In the genomic region with DNA sequence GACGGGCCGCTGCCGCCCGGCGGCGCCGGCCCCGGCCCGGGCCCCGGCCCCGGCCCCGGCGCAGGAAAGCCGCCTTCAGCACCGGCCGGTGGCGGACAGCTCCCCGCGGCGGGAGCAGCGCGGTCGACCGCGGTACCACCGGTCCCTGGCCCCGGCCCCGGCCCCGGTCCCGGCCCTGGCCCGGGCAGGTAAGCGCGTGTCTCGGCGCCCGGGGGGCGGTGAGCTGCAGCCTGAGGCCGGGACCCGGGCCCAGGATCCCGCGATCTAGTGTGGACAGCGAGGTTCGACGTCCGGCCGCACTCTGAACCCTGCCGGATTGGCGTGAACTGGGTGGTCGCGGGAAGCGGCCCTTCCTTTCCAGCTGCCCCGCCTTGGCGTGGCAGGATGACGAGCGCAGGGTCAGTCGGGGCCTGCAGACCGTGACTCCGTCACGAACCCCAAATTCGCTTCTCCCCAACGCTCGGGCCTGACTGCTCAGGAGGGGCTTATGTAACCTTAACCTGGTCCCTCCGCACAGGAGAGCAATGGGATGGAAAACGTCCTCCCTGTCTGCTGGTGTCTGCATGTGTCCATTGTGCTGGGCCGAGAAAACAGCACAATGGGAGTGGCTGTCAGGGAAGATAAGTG, we compare ENCODE assay signal across 8 cellular contexts. TPM values are rescaled to one million over a fixed set of nuclear protein-coding genes. Genes with fewer than 3 reads are reported as not detected.
DNase-seq lines count a peak whose midpoint lies in the region; ATAC-seq and TF ChIP-seq lines count a peak whose summit lies in the region.

No MANE protein-coding gene starts in this region.

- intact Hi-C loops in Right ventricle myocardium inferior (cut with DNase I), result loop anchor here (5.0 kb wide), 1 partner anchor 93 kb away; no protein-coding TSS in a partner anchor
- intact Hi-C loops in cardiac septum (cut with DNase I), result no loop called here
- intact Hi-C loops in mucosa of descending colon (cut with DNase I, micrococcal nuclease), result no loop called here
- intact Hi-C loops in stomach (cut with DNase I; ENCODE audit: low total_unique reads), result no loop called here

- no peak for TF ChIP-seq POLR2A in stomach (IDR thresholded peaks at IDR 0.05)

- peak; percentile 62 for ATAC-seq in Right ventricle myocardium inferior
- ATAC-seq in HG03196 (IDR thresholded peaks at IDR 0.05; ENCODE audit: unreplicated experiment), result peak; percentile 38
- peak; percentile 89 for ATAC-seq in mucosa of descending colon

- H3K9me3 ChIP-seq in duodenal mucosa (ENCODE audit: control insufficient read depth in 1 of 2, low read length in 2 of 2), result no peaks in the 10 kb centered on the region
- H3K9me3 ChIP-seq in mucosa of descending colon, result no peaks in the 10 kb centered on the region
- H3K9me3 ChIP-seq in stomach, result no peaks in the 10 kb centered on the region

- DNase-seq in Right ventricle myocardium inferior (ENCODE audit: missing footprints) (no peak), cardiac septum (ENCODE audit: low spot score) (no peak), UCSD-AML1 (lab: John Stamatoyannopoulos, UW; ENCODE audit: unreplicated experiment) (peak; percentile 67), mucosa of descending colon (peak in 2 of 3 donors; percentile 64 to 75), stomach (peak; percentile 65), T1000 (lab: John Stamatoyannopoulos, UW) (no peak)

- peaks cover 11 to 12% of the 10 kb centered on the region in 2 donors for H3K4me1 ChIP-seq in duodenal mucosa (ENCODE audit: control insufficient read depth in 1 of 2, insufficient read depth in 2 of 2, low read length in 2 of 2)
- no peaks in the 10 kb centered on the region for H3K4me1 ChIP-seq in mucosa of descending colon (ENCODE audit: low read depth)
- peaks cover 6 to 21% (median 21%) of the 10 kb centered on the region in 4 donors for H3K4me1 ChIP-seq in stomach

- TF ChIP-seq CTCF in mucosa of descending colon (IDR thresholded peaks at IDR 0.05) (no peak), stomach (IDR thresholded peaks at IDR 0.05) (no peak)

- peaks cover 9 to 12% of the 10 kb centered on the region in 2 donors for H3K27me3 ChIP-seq in duodenal mucosa (ENCODE audit: control insufficient read depth in 1 of 2, insufficient read depth in 2 of 2, low read length in 2 of 2)
- peaks cover 0 to 20% (median 3%) of the 10 kb centered on the region in 3 donors for H3K27me3 ChIP-seq in stomach

- H3K9ac ChIP-seq in duodenal mucosa (ENCODE audit: low read depth in 1 of 2, low read length in 2 of 2), result no peak overlapping the region

- no peak overlapping the region for H3K27ac ChIP-seq in duodenal mucosa (ENCODE audit: low read depth, low read length)
- no peak overlapping the region for H3K27ac ChIP-seq in stomach

- no peak for TF ChIP-seq EP300 in stomach (IDR thresholded peaks at IDR 0.05)

- H3K4me3 ChIP-seq in duodenal mucosa (ENCODE audit: low read depth in 1 of 2, low read length in 2 of 2) (peak overlapping the region; percentile 17 to 30), mucosa of descending colon (no peak overlapping the region), stomach (peak overlapping the region; percentile 58 to 72 (median 62))

- 0 to 3% (median 1%) methylated on average over 8 to 65 of the region's 65 CpGs for WGBS in stomach, 5 donors

- H3K36me3 ChIP-seq in duodenal mucosa (ENCODE audit: control insufficient read depth in 1 of 2, insufficient read depth in 2 of 2, low read length in 2 of 2) (no peaks in the 10 kb centered on the region), mucosa of descending colon (ENCODE audit: low read depth) (no peaks in the 10 kb centered on the region), stomach (no peaks in the 10 kb centered on the region)

RNA-seq across cellular contexts. Expression of a gene that starts 0.5 kb away (rescaled TPM):
- 0.27 TPM for total RNA-seq in Right ventricle myocardium inferior
- total RNA-seq in cardiac septum, result 1.00 TPM
- total RNA-seq in mucosa of descending colon, result 1 to 10 TPM in 1 of 3 donors, under 1 TPM in 2; 0.17 to 1.2 (median 0.36) TPM
- total RNA-seq in stomach, result 1 to 10 TPM in 3 of 5 donors, under 1 TPM in 1, not detected in 1; 0.37 to 4.5 (median 1.5) TPM
- polyA plus RNA-seq in stomach, result under 1 TPM in 2 of 3 donors, not detected in 1; 0.03 to 0.06 TPM

Comparison
In these comparisons a context has a peak if more than half of its experiments do, and no peak if none do; other contexts are left out.
1. ATAC-seq: peak in every context shown above with its lines; median percentile 89 in mucosa of descending colon; 62 in Right ventricle myocardium inferior; 38 in HG03196.
2. DNase-seq: peak in UCSD-AML1 (single experiment), mucosa of descending colon (2 of 3) and stomach (single experiment); none in Right ventricle myocardium inferior (single experiment), cardiac septum (single experiment) and T1000 (single experiment).